ENCODE assay signal across 23 cellular contexts in genomic region chr3:169880565-169881250, GRCh38. TPM values are rescaled to one million over a fixed set of nuclear protein-coding genes. Genes with fewer than 3 reads are reported as not detected.
DNase-seq lines count a peak whose midpoint lies in the region; ATAC-seq, FAIRE-seq and TF ChIP-seq lines count a peak whose summit lies in the region.
"Had no signal": no experiment of that assay in that cellular context is flagged by ENCODE, and none has a peak within 500 bp of the region (broad histone marks: within the 10 kb centered on the region; RNA-seq: fewer than 3 reads in every experiment).

No MANE protein-coding gene starts in this region.

- H3K27ac ChIP-seq in astrocyte (ENCODE audit: low read depth, low read length) = no peak overlapping the region
- no peak overlapping the region for H3K27ac ChIP-seq in neuronal stem cell (replicated peaks; ENCODE audit: low read length)
- H3K27ac ChIP-seq: HL-60 had no signal

- no peak overlapping the region for H4K8ac ChIP-seq in neuronal stem cell (ENCODE audit: low read depth, low read length)

- no peaks in the 10 kb centered on the region for H3K4me1 ChIP-seq in astrocyte (ENCODE audit: insufficient read depth, low read length)
- H3K4me1 ChIP-seq in neuronal stem cell (ENCODE audit: control insufficient read depth in 2 of 2, insufficient read depth in 1 of 2, low read depth in 1 of 2, low read length in 2 of 2) = peaks cover 0 to 5% of the 10 kb centered on the region in 2 donors
- H3K4me1 ChIP-seq: Caco-2 had no signal

- in situ Hi-C loops in GM13977 (cut with MboI; ENCODE audit: low pct_unique_long_range_greater_than_20kb, low sequenced_read_pairs, unreplicated experiment) = no loop called here

- H2BK15ac ChIP-seq in neuronal stem cell (ENCODE audit: low read length) = no peak overlapping the region

- no peaks in the 10 kb centered on the region for H3K36me3 ChIP-seq in astrocyte (ENCODE audit: insufficient read depth, low read length)
- no peaks in the 10 kb centered on the region for H3K36me3 ChIP-seq in neuronal stem cell (replicated peaks in 1 of 2; ENCODE audit: control insufficient read depth in 2 of 2, insufficient read depth in 2 of 2, low read length in 2 of 2)
- H3K36me3 ChIP-seq: BE2C had no signal

- no peak for TF ChIP-seq RAD21 in Ishikawa (IDR thresholded peaks at IDR 0.05; ENCODE audit: low read depth)

- no peaks in the 10 kb centered on the region for H3K36me3 Mint-ChIP-seq in astrocyte (ENCODE audit: low read depth, unreplicated experiment)
- no peaks in the 10 kb centered on the region for H3K36me3 Mint-ChIP-seq in stimulated activated effector memory CD8-positive, alpha-beta T cell treated with anti-CD3 and anti-CD28 coated beads, Interleukin-12 subunit alpha, Interleukin-12 subunit beta, amount 100 ng/mL, for 72 hours
- H3K36me3 Mint-ChIP-seq: CD4-positive, CD25-positive, alpha-beta regulatory T cell had no signal

- H2AFZ ChIP-seq in astrocyte (ENCODE audit: low read depth, low read length) (no peak overlapping the region), neuronal stem cell (ENCODE audit: low read length) (peak overlapping the region; percentile 4)

- no peak overlapping the region for H2AK5ac ChIP-seq in neuronal stem cell (ENCODE audit: low read depth, low read length)

- H2BK120ac ChIP-seq in neuronal stem cell (ENCODE audit: low read depth, low read length) = no peak overlapping the region

- no peaks in the 10 kb centered on the region for H4K20me1 ChIP-seq in astrocyte (ENCODE audit: insufficient read depth, low read length)

- H3K4me3 Mint-ChIP-seq in astrocyte (ENCODE audit: unreplicated experiment) = no peak overlapping the region
- no peak overlapping the region for H3K4me3 Mint-ChIP-seq in stimulated activated effector memory CD8-positive, alpha-beta T cell treated with anti-CD3 and anti-CD28 coated beads, Interleukin-12 subunit alpha, Interleukin-12 subunit beta, amount 100 ng/mL, for 72 hours
- H3K4me3 Mint-ChIP-seq: CD4-positive, CD25-positive, alpha-beta regulatory T cell; HFFc6 had no signal

- TF ChIP-seq CTCF in astrocyte (IDR thresholded peaks at IDR 0.05; ENCODE audit: insufficient read depth, low read depth, low read length) = no peak
- TF ChIP-seq CTCF in GM13977 (IDR thresholded peaks at IDR 0.05; ENCODE audit: extremely low read depth, insufficient read depth, missing control alignments) = no peak

- no peaks in the 10 kb centered on the region for H3K4me1 Mint-ChIP-seq in astrocyte (ENCODE audit: low read depth, unreplicated experiment)
- H3K4me1 Mint-ChIP-seq in stimulated activated effector memory CD8-positive, alpha-beta T cell treated with anti-CD3 and anti-CD28 coated beads, Interleukin-12 subunit alpha, Interleukin-12 subunit beta, amount 100 ng/mL, for 72 hours = no peaks in the 10 kb centered on the region
- H3K4me1 Mint-ChIP-seq: CD4-positive, CD25-positive, alpha-beta regulatory T cell had no signal

- DNase-seq in astrocyte (ENCODE audit: low read depth) = no peak
- no peak for DNase-seq in left lobe of liver (ENCODE audit: low spot score)
- no peak for DNase-seq in neuronal stem cell (ENCODE audit: low spot score)
- no peak for DNase-seq in middle frontal gyrus (ENCODE audit: extremely low spot score, low spot score)
- no peak for DNase-seq in GM13977 (ENCODE audit: low spot score)
- DNase-seq in stimulated activated effector memory CD8-positive, alpha-beta T cell treated with anti-CD3 and anti-CD28 coated beads, Interleukin-12 subunit alpha, Interleukin-12 subunit beta, amount 100 ng/mL, for 72 hours (ENCODE audit: low spot score in 2 of 2) = no peak
- DNase-seq: ACHN, C1 segment of cervical spinal cord, Caco-2, GDM1, GOT3, H7, HFFc6 had no signal

- H3K4me3 ChIP-seq in astrocyte (ENCODE audit: insufficient read depth, low read depth, low read length) (no peak overlapping the region), neuronal stem cell (ENCODE audit: low read length in 2 of 2) (no peak overlapping the region)

- H3K23ac ChIP-seq in neuronal stem cell (ENCODE audit: low read depth, low read length, poor library complexity) = no peak overlapping the region

- WGBS in neuronal stem cell (ENCODE audit: extremely low coverage in 2 of 2, insufficient read length in 2 of 2, insufficient replicate concordance in 1 of 2), 2 donors = no CpG with 5 or more reads among the region's 4 CpGs

- no peak overlapping the region for H2BK5ac ChIP-seq in neuronal stem cell (ENCODE audit: low read length)

- H3K14ac ChIP-seq in neuronal stem cell (ENCODE audit: low read length) = no peak overlapping the region

- H2BK12ac ChIP-seq in neuronal stem cell (ENCODE audit: low read length) = no peak overlapping the region

- H3K27me3 ChIP-seq in astrocyte (ENCODE audit: insufficient read depth, low read length) = no peaks in the 10 kb centered on the region
- no peaks in the 10 kb centered on the region for H3K27me3 ChIP-seq in neuronal stem cell (ENCODE audit: control insufficient read depth in 3 of 3, insufficient read depth in 3 of 3, low read depth in 1 of 3, low read length in 3 of 3)
- H3K27me3 ChIP-seq: BE2C had no signal

- no peak overlapping the region for H3K18ac ChIP-seq in neuronal stem cell (ENCODE audit: low read length)

- no peak overlapping the region for H3K4ac ChIP-seq in neuronal stem cell (ENCODE audit: low read length)

- H3K27me3 Mint-ChIP-seq in astrocyte (ENCODE audit: low read depth, unreplicated experiment) = peaks cover 4% of the 10 kb centered on the region

- H3K9me3 ChIP-seq in astrocyte (ENCODE audit: insufficient read depth, low read depth, low read length) (no peaks in the 10 kb centered on the region), neuronal stem cell (replicated peaks in 1 of 2; ENCODE audit: control insufficient read depth in 2 of 2, insufficient read depth in 1 of 2, low read depth in 1 of 2, low read length in 2 of 2) (no peaks in the 10 kb centered on the region)
- H3K9me3 ChIP-seq: BE2C had no signal

- no peaks in the 10 kb centered on the region for H3K79me2 ChIP-seq in astrocyte (ENCODE audit: insufficient read depth, low read length)

- H3K9ac ChIP-seq in astrocyte (ENCODE audit: low read length) (no peak overlapping the region), neuronal stem cell (ENCODE audit: low read depth, low read length, poor library complexity) (no peak overlapping the region)

- TF ChIP-seq EP300 in Ishikawa (IDR thresholded peaks at IDR 0.05; ENCODE audit: borderline replicate concordance) = no peak

- H4K91ac ChIP-seq in neuronal stem cell (ENCODE audit: low read depth, low read length, poor library complexity) = no peak overlapping the region

- ATAC-seq in left lobe of liver = peak; percentile 56
- ATAC-seq in stimulated activated effector memory CD8-positive, alpha-beta T cell treated with anti-CD3 and anti-CD28 coated beads, Interleukin-12 subunit alpha, Interleukin-12 subunit beta, amount 100 ng/mL, for 72 hours = no peak
- ATAC-seq: HCT116 had no signal

- peak overlapping the region; percentile 47 for H3K27ac Mint-ChIP-seq in astrocyte (ENCODE audit: unreplicated experiment)
- no peak overlapping the region for H3K27ac Mint-ChIP-seq in stimulated activated effector memory CD8-positive, alpha-beta T cell treated with anti-CD3 and anti-CD28 coated beads, Interleukin-12 subunit alpha, Interleukin-12 subunit beta, amount 100 ng/mL, for 72 hours
- H3K27ac Mint-ChIP-seq: HFFc6 had no signal

- FAIRE-seq in astrocyte (lab: Jason Lieb, UNC) = no peak
- FAIRE-seq: D721Med had no signal

- no peaks in the 10 kb centered on the region for H3K79me1 ChIP-seq in neuronal stem cell (ENCODE audit: low read depth, low read length)

- H3K4me2 ChIP-seq in astrocyte (ENCODE audit: low read length) (no peak overlapping the region), neuronal stem cell (ENCODE audit: insufficient read depth, low read length, poor library complexity, severe bottlenecking) (no peak overlapping the region)

- peaks cover 2% of the 10 kb centered on the region for H3K9me3 Mint-ChIP-seq in astrocyte (ENCODE audit: unreplicated experiment)
- no peaks in the 10 kb centered on the region for H3K9me3 Mint-ChIP-seq in stimulated activated effector memory CD8-positive, alpha-beta T cell treated with anti-CD3 and anti-CD28 coated beads, Interleukin-12 subunit alpha, Interleukin-12 subunit beta, amount 100 ng/mL, for 72 hours
- H3K9me3 Mint-ChIP-seq: CD4-positive, CD25-positive, alpha-beta regulatory T cell; HFFc6 had no signal

TF ChIP-seq in Ishikawa, 13 proteins besides CTCF, POLR2A, EP300 and RAD21 (continues in another document):
- no peak for TF ChIP-seq CEBPB (IDR thresholded peaks at IDR 0.05)
- no peak for TF ChIP-seq REST (IDR thresholded peaks at IDR 0.05; ENCODE audit: low read depth)
- TF ChIP-seq FOXM1 (IDR thresholded peaks at IDR 0.05; ENCODE audit: borderline replicate concordance, low read depth) = no peak
- no peak for TF ChIP-seq TEAD4 (IDR thresholded peaks at IDR 0.05)
- no peak for TF ChIP-seq EGR1 (IDR thresholded peaks at IDR 0.05)
- TF ChIP-seq YY1 (IDR thresholded peaks at IDR 0.05; ENCODE audit: low read depth) = no peak

RNA-seq across cellular contexts. Expression of gene LRRC31, which starts 11.0 kb away (rescaled TPM):
- 0.16 TPM in 1 of 2 replicates, not detected in the other for total RNA-seq in astrocyte
- total RNA-seq in left lobe of liver = 1.7 TPM
- not detected for polyA plus RNA-seq in neuronal stem cell (2013, experiment 1 of 2)
- not detected for polyA plus RNA-seq in neuronal stem cell (2013, experiment 2 of 2)
- total RNA-seq: A172; CD4-positive, CD25-positive, alpha-beta regulatory T cell; Daoy; H7; HFFc6; HT1080; IMR-90 had no signal
- polyA plus RNA-seq: CD4-positive, CD25-positive, alpha-beta regulatory T cell; IMR-90 had no signal

RNA-seq across cellular contexts. Expression of gene SAMD7, which starts 30.7 kb away (rescaled TPM):
- total RNA-seq in astrocyte = not detected in 2 replicates
- total RNA-seq in left lobe of liver = not detected
- not detected for polyA plus RNA-seq in neuronal stem cell (2013, experiment 1 of 2)
- polyA plus RNA-seq in neuronal stem cell (2013, experiment 2 of 2) = not detected
- total RNA-seq: A172; Caco-2; CD4-positive, CD25-positive, alpha-beta regulatory T cell; Daoy; H7; HFFc6; HT1080; IMR-90 had no signal
- polyA plus RNA-seq: CD4-positive, CD25-positive, alpha-beta regulatory T cell; IMR-90 had no signal
